28 cellular contexts compared by ENCODE assay signal in the genomic region with DNA sequence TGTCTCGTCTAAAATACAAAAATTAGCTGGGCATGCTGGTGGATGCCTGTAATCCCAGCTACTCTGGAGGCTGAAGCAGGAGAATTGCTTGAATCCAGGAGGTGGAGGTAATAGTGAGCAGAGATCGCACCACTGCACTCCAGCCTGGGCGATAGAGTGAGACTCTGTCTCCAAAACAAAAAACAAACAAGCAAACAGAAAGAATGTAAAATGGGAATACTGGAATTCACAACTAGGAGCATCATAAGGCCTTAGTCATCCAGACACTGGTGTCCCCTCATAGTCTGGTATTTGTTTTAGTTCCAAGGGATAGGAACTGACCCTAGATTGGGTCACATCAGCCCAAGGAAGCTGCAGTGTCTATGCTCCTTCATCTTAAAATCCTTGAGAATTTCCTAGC.
"Had no signal": no experiment of that assay in that cellular context is flagged by ENCODE, and none has a peak within 500 bp of the region (broad histone marks: within the 10 kb centered on the region; RNA-seq: fewer than 3 reads in every experiment).

No MANE protein-coding gene starts in this region.

- H3K4me3 Mint-ChIP-seq: stimulated activated effector memory CD8-positive, alpha-beta T cell treated with anti-CD3 and anti-CD28 coated beads, Interleukin-12 subunit alpha, Interleukin-12 subunit beta, amount 100 ng/mL, for 72 hours; stimulated activated memory B cell treated with anti-CD40 and anti-IgM and Interleukin-4, amounts not matched to agents 10 μg/mL and 1 μg/mL and 100 μg/mL, for 72 hours; stimulated activated naive B cell treated with anti-CD40 and anti-IgM and Interleukin-4, amounts not matched to agents 10 μg/mL and 1 μg/mL and 100 μg/mL, for 72 hours; stimulated activated naive CD8-positive, alpha-beta T cell treated with anti-CD3 and anti-CD28 coated beads, Interleukin-15, amount 100 ng/mL, for 72 hours; stimulated activated naive CD8-positive, alpha-beta T cell treated with anti-CD3 and anti-CD28 coated beads, Interleukin-15, Interleukin-2, amounts not matched to agents 100 ng/mL and 50 ng/mL, for 24 hours; type B pancreatic cell had no signal

- H3K27ac Mint-ChIP-seq: stimulated activated effector memory CD8-positive, alpha-beta T cell treated with anti-CD3 and anti-CD28 coated beads, Interleukin-12 subunit alpha, Interleukin-12 subunit beta, amount 100 ng/mL, for 72 hours; stimulated activated memory B cell treated with anti-CD40 and anti-IgM and Interleukin-4, amounts not matched to agents 10 μg/mL and 1 μg/mL and 100 μg/mL, for 72 hours; stimulated activated naive B cell treated with anti-CD40 and anti-IgM and Interleukin-4, amounts not matched to agents 10 μg/mL and 1 μg/mL and 100 μg/mL, for 72 hours; stimulated activated naive CD8-positive, alpha-beta T cell treated with anti-CD3 and anti-CD28 coated beads, Interleukin-15, amount 100 ng/mL, for 72 hours; stimulated activated naive CD8-positive, alpha-beta T cell treated with anti-CD3 and anti-CD28 coated beads, Interleukin-15, Interleukin-2, amounts not matched to agents 100 ng/mL and 50 ng/mL, for 24 hours; type B pancreatic cell had no signal

- ATAC-seq: stimulated activated effector memory CD8-positive, alpha-beta T cell treated with anti-CD3 and anti-CD28 coated beads, Interleukin-12 subunit alpha, Interleukin-12 subunit beta, amount 100 ng/mL, for 72 hours; stimulated activated memory B cell treated with anti-CD40 and anti-IgM and Interleukin-4, amounts not matched to agents 10 μg/mL and 1 μg/mL and 100 μg/mL, for 72 hours; stimulated activated naive B cell treated with anti-CD40 and anti-IgM and Interleukin-4, amounts not matched to agents 10 μg/mL and 1 μg/mL and 100 μg/mL, for 72 hours; stimulated activated naive CD8-positive, alpha-beta T cell treated with anti-CD3 and anti-CD28 coated beads, Interleukin-15, amount 100 ng/mL, for 72 hours; stimulated activated naive CD8-positive, alpha-beta T cell treated with anti-CD3 and anti-CD28 coated beads, Interleukin-15, Interleukin-2, amounts not matched to agents 100 U/mL and 50 U/mL, for 24 hours; upper lobe of right lung had no signal

- H3K4me3 ChIP-seq: stomach, suprapubic skin, testis, thoracic aorta, thyroid gland, tibial artery, tibial nerve, transverse colon, upper lobe of left lung, upper lobe of right lung, uterus, vagina had no signal

- H3K27me3 ChIP-seq: stomach, suprapubic skin, testis, thyroid gland, tibial artery, tibial nerve, transverse colon, upper lobe of left lung, upper lobe of right lung, uterus, vagina had no signal

- H3K36me3 Mint-ChIP-seq: stimulated activated effector memory CD8-positive, alpha-beta T cell treated with anti-CD3 and anti-CD28 coated beads, Interleukin-12 subunit alpha, Interleukin-12 subunit beta, amount 100 ng/mL, for 72 hours; stimulated activated memory B cell treated with anti-CD40 and anti-IgM and Interleukin-4, amounts not matched to agents 10 μg/mL and 1 μg/mL and 100 μg/mL, for 72 hours; stimulated activated naive B cell treated with anti-CD40 and anti-IgM and Interleukin-4, amounts not matched to agents 10 μg/mL and 1 μg/mL and 100 μg/mL, for 72 hours; type B pancreatic cell had no signal

- H3K27ac ChIP-seq: stomach, suprapubic skin, testis, thoracic aorta, thyroid gland, tibial artery, tibial nerve, transverse colon, upper lobe of left lung, upper lobe of right lung, uterus, vagina had no signal

- H3K4me1 Mint-ChIP-seq: stimulated activated effector memory CD8-positive, alpha-beta T cell treated with anti-CD3 and anti-CD28 coated beads, Interleukin-12 subunit alpha, Interleukin-12 subunit beta, amount 100 ng/mL, for 72 hours; stimulated activated memory B cell treated with anti-CD40 and anti-IgM and Interleukin-4, amounts not matched to agents 10 μg/mL and 1 μg/mL and 100 μg/mL, for 72 hours; stimulated activated naive B cell treated with anti-CD40 and anti-IgM and Interleukin-4, amounts not matched to agents 10 μg/mL and 1 μg/mL and 100 μg/mL, for 72 hours; stimulated activated naive CD8-positive, alpha-beta T cell treated with anti-CD3 and anti-CD28 coated beads, Interleukin-15, amount 100 ng/mL, for 72 hours had no signal

- DNase-seq: stimulated activated CD4-positive, alpha-beta T cell treated with anti-CD3 and anti-CD28 coated beads, Interleukin-2, amount 100 ng/mL, for 48 hours; stimulated activated CD4-positive, alpha-beta T cell treated with anti-CD3 and anti-CD28 coated beads, Interleukin-4, amount 100 ng/mL, for 1 hour; stimulated activated CD4-positive, alpha-beta T cell treated with anti-CD3 and anti-CD28 coated beads, Interleukin-4, amount 100 ng/mL, for 24 hours; stimulated activated CD4-positive, alpha-beta T cell treated with anti-CD3 and anti-CD28 coated beads, Interleukin-4, amount 100 ng/mL, for 4 hours; stimulated activated CD8-positive, alpha-beta memory T cell treated with anti-CD3 and anti-CD28 coated beads, Interleukin-4, amount 100 ng/mL, for 48 hours; stimulated activated naive B cell treated with anti-CD40 and anti-IgM and Interleukin-4, amounts not matched to agents 10 μg/mL and 1 μg/mL and 100 μg/mL, for 72 hours; stimulated activated naive CD4-positive, alpha-beta T cell; stimulated activated naive CD4-positive, alpha-beta T cell treated with Interleukin-2 at 50 U/mL for 16 hours; stimulated activated naive CD8-positive, alpha-beta T cell treated with anti-CD3 and anti-CD28 coated beads, Interleukin-15, amount 100 ng/mL, for 72 hours; stimulated activated naive CD8-positive, alpha-beta T cell treated with anti-CD3 and anti-CD28 coated beads, Interleukin-15, Interleukin-2, amounts not matched to agents 100 U/mL and 50 U/mL, for 24 hours; stomach; substantia nigra; testis; thyroid gland; tibial artery; transverse colon; upper lobe of left lung; upper lobe of right lung; uterus had no signal

- H3K27me3 Mint-ChIP-seq: stimulated activated memory B cell treated with anti-CD40 and anti-IgM and Interleukin-4, amounts not matched to agents 10 μg/mL and 1 μg/mL and 100 μg/mL, for 72 hours; stimulated activated naive B cell treated with anti-CD40 and anti-IgM and Interleukin-4, amounts not matched to agents 10 μg/mL and 1 μg/mL and 100 μg/mL, for 72 hours; stimulated activated naive CD8-positive, alpha-beta T cell treated with anti-CD3 and anti-CD28 coated beads, Interleukin-15, amount 100 ng/mL, for 72 hours; stimulated activated naive CD8-positive, alpha-beta T cell treated with anti-CD3 and anti-CD28 coated beads, Interleukin-15, Interleukin-2, amounts not matched to agents 100 ng/mL and 50 ng/mL, for 24 hours had no signal

- H3K4me1 ChIP-seq: stomach, suprapubic skin, testis, thyroid gland, tibial artery, tibial nerve, transverse colon, upper lobe of left lung, upper lobe of right lung, uterus, vagina had no signal

- H3K36me3 ChIP-seq: stomach, suprapubic skin, thoracic aorta, thyroid gland, tibial artery, tibial nerve, transverse colon, upper lobe of left lung, upper lobe of right lung, uterus, vagina had no signal

- H3K9me3 ChIP-seq: stomach, suprapubic skin, testis, thoracic aorta, thyroid gland, tibial artery, tibial nerve, transverse colon, upper lobe of left lung, upper lobe of right lung, uterus, vagina had no signal

- H3K9me3 Mint-ChIP-seq: type B pancreatic cell had no signal

- FAIRE-seq: urothelium cell line had no signal
